In genomic region chr10:88927291-88927690, GRCh38 we compare ENCODE assay signal across 19 cellular contexts. TPM values are rescaled to one million over a fixed set of nuclear protein-coding genes. Genes with fewer than 3 reads are reported as not detected.
DNase-seq lines count a peak whose midpoint lies in the region; FAIRE-seq and TF ChIP-seq lines count a peak whose summit lies in the region.
"Had no signal": no experiment of that assay in that cellular context is flagged by ENCODE, and none has a peak within 500 bp of the region (broad histone marks: within the 10 kb centered on the region; RNA-seq: fewer than 3 reads in every experiment).

No MANE protein-coding gene starts in this region.

- H3K27me3 ChIP-seq in hepatocyte: no peaks in the 10 kb centered on the region
- H3K27me3 ChIP-seq: testis had no signal

- H3K27ac ChIP-seq in hepatocyte (peak overlapping the region; percentile 72), skin epidermis (peak overlapping the region in 14 of 21 experiments; percentile 1 to 82 (median 42)), substantia nigra (ENCODE audit: low read depth, low read length, poor library complexity, severe bottlenecking) (no peak overlapping the region)
- H3K27ac ChIP-seq: SK-N-MC had no signal

- H3K4me1 Mint-ChIP-seq in chondrocyte (ENCODE audit: low read depth): peaks cover 16% of the 10 kb centered on the region

- H3K4me2 ChIP-seq in hepatocyte: peak overlapping the region; percentile 26

- no peaks in the 10 kb centered on the region for H3K9me3 Mint-ChIP-seq in chondrocyte (ENCODE audit: low read depth)

- TF ChIP-seq CTCF in chondrocyte (IDR thresholded peaks at IDR 0.05) (no peak), hepatocyte (IDR thresholded peaks at IDR 0.05; ENCODE audit: poor library complexity) (no peak)

- H3K4me3 Mint-ChIP-seq in chondrocyte (ENCODE audit: unreplicated experiment): no peak overlapping the region

- no peaks in the 10 kb centered on the region for H3K27me3 Mint-ChIP-seq in chondrocyte (ENCODE audit: low read depth)

- no peaks in the 10 kb centered on the region for H3K36me3 ChIP-seq in hepatocyte (replicated peaks; ENCODE audit: insufficient read depth, low read depth)

- 83% methylated on average over 4 of the region's 4 CpGs for WGBS in hepatocyte (ENCODE audit: low lambda C conversion rate, missing lambda C conversion rate)

- H3K79me2 ChIP-seq in hepatocyte: no peaks in the 10 kb centered on the region

- peak overlapping the region; percentile 25 for H3K27ac Mint-ChIP-seq in chondrocyte (ENCODE audit: unreplicated experiment)

- peaks cover 10% of the 10 kb centered on the region for H3K4me1 ChIP-seq in hepatocyte (ENCODE audit: insufficient read depth)

- FAIRE-seq in H54 (lab: Jason Lieb, UNC): peak; percentile 60

- H2AFZ ChIP-seq in hepatocyte: no peak overlapping the region

- H4K20me1 ChIP-seq in hepatocyte (ENCODE audit: insufficient read depth, poor library complexity, severe bottlenecking): no peaks in the 10 kb centered on the region

- no peaks in the 10 kb centered on the region for H3K36me3 Mint-ChIP-seq in chondrocyte (ENCODE audit: low read depth)

- H3K9me3 ChIP-seq in hepatocyte (ENCODE audit: low read depth): no peaks in the 10 kb centered on the region
- H3K9me3 ChIP-seq: testis had no signal

- H3K4me3 ChIP-seq in hepatocyte (no peak overlapping the region), skin epidermis (no peak overlapping the region)
- H3K4me3 ChIP-seq: SK-N-MC, testis had no signal

- no peaks in the 10 kb centered on the region for H3K9me2 ChIP-seq in hepatocyte (replicated peaks; ENCODE audit: insufficient read depth)

- TF ChIP-seq POLR2A in H54 (IDR thresholded peaks at IDR 0.05; ENCODE audit: low read depth, low read length): no peak

- DNase-seq in H54 (ENCODE audit: insufficient read length, low spot score) (no peak), chondrocyte (ENCODE audit: low spot score) (no peak), hepatocyte (ENCODE audit: low spot score) (no peak), DMS53 (lab: John Stamatoyannopoulos, UW) (no peak), substantia nigra (lab: John Stamatoyannopoulos, UW) (no peak), NCI-H526 treated with DMSO at 0.1 percent for 48 hours (lab: John Stamatoyannopoulos, UW) (no peak), SIG-M5 (lab: John Stamatoyannopoulos, UW) (no peak)
- DNase-seq: amniotic stem cell; cerebellar nuclear complex; NCI-H1417; NCI-H2171; NCI-H774; occipital lobe; PC-3; stimulated activated CD4-positive, alpha-beta T cell treated with anti-CD3 and anti-CD28 coated beads, Interleukin-4, amount 100 ng/mL, for 4 hours; T-helper 9 cell; testis had no signal

RNA-seq across cellular contexts. Expression of gene ACTA2, which starts 25.3 kb away (rescaled TPM):
- 846 to 4,145 TPM (median 3,929 TPM) in 3 replicates for total RNA-seq in chondrocyte
- 218 and 231 TPM in 2 replicates for total RNA-seq in hepatocyte
- 207 and 251 TPM in 2 replicates for polyA plus RNA-seq in hepatocyte
- total RNA-seq: PC-3 had no signal

RNA-seq across cellular contexts. Expression of gene STAMBPL1, which starts 47.2 kb away (rescaled TPM):
- total RNA-seq in chondrocyte (1.6 to 2.7 TPM (median 2.1 TPM) in 3 replicates), hepatocyte (14.8 and 20.0 TPM in 2 replicates)
- 4.5 and 5.2 TPM in 2 replicates for polyA plus RNA-seq in hepatocyte
